22 cellular contexts compared by ENCODE assay signal in the genomic region with DNA sequence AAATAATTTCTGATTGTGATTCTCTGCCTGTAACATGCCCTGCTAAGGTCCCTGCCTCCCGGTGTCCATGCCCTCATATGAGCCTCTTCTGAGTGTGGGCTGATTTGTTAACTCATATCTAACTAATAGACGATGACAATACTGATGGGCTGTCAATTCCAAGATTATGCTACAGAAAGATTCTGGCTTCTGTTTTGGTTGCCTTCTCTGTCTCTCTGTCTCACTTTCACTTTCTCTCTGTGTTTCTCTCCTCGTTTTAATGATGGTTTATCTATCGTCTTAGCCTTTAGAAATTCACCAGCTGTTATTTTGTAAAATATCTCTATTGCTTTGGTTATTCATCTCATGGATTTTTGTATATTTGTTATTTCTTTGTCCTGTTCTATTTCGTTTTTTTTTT.
A peak's percentile ranks its signal among the peaks of the same experiment; 100 is the strongest.
DNase-seq lines count a peak whose midpoint lies in the region; ATAC-seq and TF ChIP-seq lines count a peak whose summit lies in the region.
"Had no signal": no experiment of that assay in that cellular context is flagged by ENCODE, and none has a peak within 500 bp of the region (broad histone marks: within the 10 kb centered on the region; RNA-seq: fewer than 3 reads in every experiment).

No MANE protein-coding gene starts in this region.

- no peaks in the 10 kb centered on the region for H3K27me3 ChIP-seq in IMR-90 (ENCODE audit: control insufficient read depth, insufficient read depth, low read length)
- H3K27me3 ChIP-seq in osteoblast (ENCODE audit: insufficient read depth, low read length), result no peaks in the 10 kb centered on the region
- H3K27me3 ChIP-seq: foreskin keratinocyte, hepatocyte, neutrophil, tibial nerve had no signal

- dilution Hi-C loops in IMR-90 (cut with HindIII; ENCODE audit: low sequenced_read_pairs, unreplicated experiment), result no loop called here

- H3K18ac ChIP-seq in IMR-90 (ENCODE audit: low read depth, low read length), result no peak overlapping the region

- H3K9me3 ChIP-seq in IMR-90 (ENCODE audit: control insufficient read depth, insufficient read depth, low read length) (no peaks in the 10 kb centered on the region), osteoblast (ENCODE audit: low read depth, low read length) (no peaks in the 10 kb centered on the region)

- peak overlapping the region; percentile 46; the same call in 1 of the 2 replicates for H3K4me3 ChIP-seq in IMR-90 (ENCODE audit: insufficient read depth, low read depth, low read length)
- 0 out of 2 replicates have a peak overlapping the region, but pooled peaks have one; percentile 14 for H3K4me3 ChIP-seq in WI38 (ENCODE audit: low read depth, low read length)
- H3K4me3 ChIP-seq in osteoblast (ENCODE audit: insufficient read depth, low read length), result peak overlapping the region; percentile 61
- H3K4me3 ChIP-seq: hepatocyte, lung, tibial nerve had no signal

- H4K91ac ChIP-seq in IMR-90 (ENCODE audit: insufficient read depth, low read depth, low read length), result no peak overlapping the region

- no TSS peak for BruUV-seq in IMR-90 (replicated peaks; lab: Mats Ljungman, UMichigan)

- H2AFZ ChIP-seq in IMR-90 (replicated peaks; ENCODE audit: low read length, poor library complexity), result peak overlapping the region; percentile 83
- H2AFZ ChIP-seq in osteoblast (ENCODE audit: low read length), result peak overlapping the region; percentile 83
- H2AFZ ChIP-seq: hepatocyte had no signal

- H3K14ac ChIP-seq in IMR-90 (replicated peaks; ENCODE audit: low read depth, low read length), result no peak overlapping the region

- H3K9ac ChIP-seq in IMR-90 (ENCODE audit: low read depth, low read length), result no peak overlapping the region; the same call in 1 of the 2 replicates

- no peak overlapping the region for H3K4ac ChIP-seq in IMR-90 (ENCODE audit: low read depth, low read length)

- no peak overlapping the region for H3K27ac ChIP-seq in IMR-90 (ENCODE audit: insufficient read depth, low read length)
- H3K27ac ChIP-seq in osteoblast (ENCODE audit: low read depth, low read length), result no peak overlapping the region
- H3K27ac ChIP-seq: foreskin keratinocyte, hepatocyte, neutrophil, tibial nerve, VCaP had no signal

- H3K4me2 ChIP-seq in IMR-90 (ENCODE audit: low read depth, low read length), result peak overlapping the region; percentile 79
- H3K4me2 ChIP-seq in osteoblast (ENCODE audit: insufficient read depth, low read length), result peak overlapping the region; percentile 66
- H3K4me2 ChIP-seq: hepatocyte had no signal

- H4K20me1 ChIP-seq in IMR-90 (ENCODE audit: insufficient read depth, low read length) (no peaks in the 10 kb centered on the region), osteoblast (ENCODE audit: insufficient read depth, low read length) (no peaks in the 10 kb centered on the region)

- H2BK5ac ChIP-seq in IMR-90 (ENCODE audit: low read depth, low read length, poor library complexity, severe bottlenecking), result no peak overlapping the region

- no peaks in the 10 kb centered on the region for H3K79me1 ChIP-seq in IMR-90 (ENCODE audit: low read depth in 1 of 2, low read length in 2 of 2)

- no peak for TF ChIP-seq RAD21 in IMR-90 (IDR thresholded peaks at IDR 0.05; ENCODE audit: low read length)

- H3K4me1 ChIP-seq in IMR-90 (ENCODE audit: control insufficient read depth, insufficient read depth, low read length) (no peaks in the 10 kb centered on the region), osteoblast (ENCODE audit: insufficient read depth, low read length) (no peaks in the 10 kb centered on the region)
- H3K4me1 ChIP-seq: foreskin keratinocyte, tibial nerve had no signal

- H3K79me2 ChIP-seq in osteoblast (ENCODE audit: insufficient read depth, low read length), result no peaks in the 10 kb centered on the region
- H3K79me2 ChIP-seq: hepatocyte had no signal

- no peak for TF ChIP-seq POLR2A in IMR-90 (IDR thresholded peaks at IDR 0.05; ENCODE audit: low read depth, low read length)

- no CpG with 5 or more reads among the region's 5 CpGs for WGBS in IMR-90 (ENCODE audit: extremely low coverage in 2 of 2, insufficient read length in 1 of 2), 2 experiments

- H3K23ac ChIP-seq in IMR-90 (ENCODE audit: low read depth, low read length), result no peak overlapping the region

- TF ChIP-seq CTCF in GM10266 (IDR thresholded peaks at IDR 0.05; ENCODE audit: control insufficient read depth, insufficient read depth, low read depth, missing control alignments) (no peak), IMR-90 (conservative IDR thresholded peaks at IDR 0.05; ENCODE audit: low read depth, low read length) (no peak), WI38 (IDR thresholded peaks at IDR 0.05; ENCODE audit: low read depth, low read length) (no peak), osteoblast (IDR thresholded peaks at IDR 0.05; ENCODE audit: extremely low read depth, low read depth, low read length) (no peak)

- in situ Hi-C loops in IMR-90 (cut with MboI; ENCODE audit: low sequenced_read_pairs), result no loop called here

- H2BK120ac ChIP-seq in IMR-90 (ENCODE audit: low read depth, low read length), result no peak overlapping the region

- POLR2A ChIA-PET in IMR-90 (lab: Charles Lee; ENCODE audit: unreplicated experiment), result no interaction called here

- no peaks in the 10 kb centered on the region for H3K36me3 ChIP-seq in IMR-90 (ENCODE audit: control insufficient read depth, insufficient read depth, low read length)
- no peaks in the 10 kb centered on the region for H3K36me3 ChIP-seq in osteoblast (ENCODE audit: insufficient read depth, low read length)
- H3K36me3 ChIP-seq: neutrophil, tibial nerve had no signal

- no peak overlapping the region for H3K56ac ChIP-seq in IMR-90 (ENCODE audit: extremely low read depth, insufficient read depth, low read length)

- H2AK9ac ChIP-seq in IMR-90 (replicated peaks; ENCODE audit: low read depth, low read length, poor library complexity), result no peak overlapping the region

- H3K9me1 ChIP-seq in IMR-90 (ENCODE audit: insufficient read depth, low read length), result no peaks in the 10 kb centered on the region

- no peak overlapping the region for H4K8ac ChIP-seq in IMR-90 (ENCODE audit: low read depth in 2 of 2, low read length in 2 of 2)

- H2AK5ac ChIP-seq in IMR-90 (ENCODE audit: low read depth, low read length), result no peak overlapping the region

- no peak for ATAC-seq in IMR-90 (ENCODE audit: low read depth)
- no peak for ATAC-seq in GM18907 (IDR thresholded peaks at IDR 0.05; ENCODE audit: unreplicated experiment)
- ATAC-seq: activated naive CD8-positive, alpha-beta T cell treated with anti-CD3 and anti-CD28 coated beads, Interleukin-2, amount 50 U/mL, for 24 hours; foreskin keratinocyte; stimulated activated naive CD8-positive, alpha-beta T cell treated with anti-CD3 and anti-CD28 coated beads, Interleukin-15, amount 100 ng/mL, for 72 hours had no signal

- no peak overlapping the region for H2BK20ac ChIP-seq in IMR-90 (ENCODE audit: low read depth, low read length)

- CTCF ChIA-PET in IMR-90 (lab: Yijun Ruan, JAX), result no interaction called here

- intact Hi-C loops in IMR-90 (cut with micrococcal nuclease), result no loop called here

- H4K5ac ChIP-seq in IMR-90 (ENCODE audit: low read depth, low read length), result no peak overlapping the region

- H2BK15ac ChIP-seq in IMR-90 (ENCODE audit: low read depth, low read length), result no peak overlapping the region

- DNase-seq in GM10266 (ENCODE audit: extremely low spot score) (peak; percentile 2), IMR-90 (no peak), osteoblast (ENCODE audit: insufficient read length, low spot score, missing footprints) (no peak), T-helper 1 cell (no peak), NCI-H2227 treated with DMSO at 0.1 percent for 48 hours (lab: John Stamatoyannopoulos, UW) (no peak)
- DNase-seq: activated CD8-positive, alpha-beta memory T cell treated with anti-CD3 and anti-CD28 coated beads, Interleukin-2, amount 50 U/mL, for 4 hours; activated effector memory CD4-positive, alpha-beta T cell treated with Interleukin-2 at 50 U/mL for 16 hours; activated naive CD8-positive, alpha-beta T cell treated with anti-CD3 and anti-CD28 coated beads, Interleukin-2, amount 50 U/mL, for 24 hours; COR-L47; foreskin keratinocyte; H9; NCI-H1436 treated with DMSO at 0.1 percent for 48 hours; NCI-H524 treated with DMSO at 0.1 percent for 48 hours; stimulated activated CD4-positive, alpha-beta T cell treated with anti-CD3 and anti-CD28 coated beads, Interleukin-4, amount 100 ng/mL, for 24 hours; stimulated activated naive CD8-positive, alpha-beta T cell treated with anti-CD3 and anti-CD28 coated beads, Interleukin-15, amount 100 ng/mL, for 72 hours had no signal

TF ChIP-seq in IMR-90, 13 proteins besides CTCF, POLR2A, EP300 and RAD21 (continues in another document):
- TF ChIP-seq MAZ (IDR thresholded peaks at IDR 0.05; ENCODE audit: borderline replicate concordance, low read depth, low read length), result no peak
- no peak for TF ChIP-seq NFE2L2 (IDR thresholded peaks at IDR 0.05; ENCODE audit: low read depth, low read length)
- TF ChIP-seq CHD1 (IDR thresholded peaks at IDR 0.05; ENCODE audit: low read depth, low read length), result no peak
- TF ChIP-seq, protein P1, sequence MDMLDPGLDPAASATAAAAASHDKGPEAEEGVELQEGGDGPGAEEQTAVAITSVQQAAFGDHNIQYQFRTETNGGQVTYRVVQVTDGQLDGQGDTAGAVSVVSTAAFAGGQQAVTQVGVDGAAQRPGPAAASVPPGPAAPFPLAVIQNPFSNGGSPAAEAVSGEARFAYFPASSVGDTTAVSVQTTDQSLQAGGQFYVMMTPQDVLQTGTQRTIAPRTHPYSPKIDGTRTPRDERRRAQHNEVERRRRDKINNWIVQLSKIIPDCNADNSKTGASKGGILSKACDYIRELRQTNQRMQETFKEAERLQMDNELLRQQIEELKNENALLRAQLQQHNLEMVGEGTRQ (IDR thresholded peaks at IDR 0.05; ENCODE audit: low read depth, low read length), result no peak
- no peak for TF ChIP-seq BHLHE40 (IDR thresholded peaks at IDR 0.05; ENCODE audit: low read depth, low read length)
- no peak for TF ChIP-seq RFX5 (IDR thresholded peaks at IDR 0.05; ENCODE audit: low read depth, low read length)
- no peak for TF ChIP-seq RCOR1 (IDR thresholded peaks at IDR 0.05; ENCODE audit: insufficient replicate concordance, low read length)
- no peak for TF ChIP-seq SMC3 (IDR thresholded peaks at IDR 0.05; ENCODE audit: low read depth, low read length)
- TF ChIP-seq MXI1 (IDR thresholded peaks at IDR 0.05; ENCODE audit: borderline replicate concordance, low read depth, low read length), result no peak
- no peak for TF ChIP-seq CEBPB (IDR thresholded peaks at IDR 0.05; ENCODE audit: low read depth, low read length)
- TF ChIP-seq, protein P2, sequence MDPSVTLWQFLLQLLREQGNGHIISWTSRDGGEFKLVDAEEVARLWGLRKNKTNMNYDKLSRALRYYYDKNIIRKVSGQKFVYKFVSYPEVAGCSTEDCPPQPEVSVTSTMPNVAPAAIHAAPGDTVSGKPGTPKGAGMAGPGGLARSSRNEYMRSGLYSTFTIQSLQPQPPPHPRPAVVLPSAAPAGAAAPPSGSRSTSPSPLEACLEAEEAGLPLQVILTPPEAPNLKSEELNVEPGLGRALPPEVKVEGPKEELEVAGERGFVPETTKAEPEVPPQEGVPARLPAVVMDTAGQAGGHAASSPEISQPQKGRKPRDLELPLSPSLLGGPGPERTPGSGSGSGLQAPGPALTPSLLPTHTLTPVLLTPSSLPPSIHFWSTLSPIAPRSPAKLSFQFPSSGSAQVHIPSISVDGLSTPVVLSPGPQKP (IDR thresholded peaks at IDR 0.05; ENCODE audit: borderline replicate concordance, low read depth, low read length), result no peak
